ENCODE assay signal across 8 cellular contexts in the genomic region with DNA sequence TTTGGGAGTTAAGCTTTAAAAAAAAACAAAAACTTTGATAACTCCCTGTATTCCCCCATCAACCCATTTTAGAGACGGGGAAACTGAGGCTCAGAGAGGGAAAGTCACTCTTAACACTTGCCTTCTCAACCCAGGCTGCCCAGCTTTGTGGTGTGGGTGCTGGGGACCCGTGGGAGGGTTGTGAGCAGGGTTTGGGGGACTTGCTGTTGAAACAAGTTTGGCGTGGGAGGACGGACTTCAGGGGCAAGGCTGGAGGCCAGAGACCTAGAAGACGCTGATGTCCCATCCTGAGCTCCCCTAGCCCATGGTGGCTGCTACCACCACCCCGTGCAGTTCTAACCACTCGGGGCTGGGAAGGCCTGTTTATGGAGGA. TPM values are rescaled to one million over a fixed set of nuclear protein-coding genes. Genes with fewer than 3 reads are reported as not detected.
DNase-seq lines count a peak whose midpoint lies in the region; ATAC-seq and TF ChIP-seq lines count a peak whose summit lies in the region.

No MANE protein-coding gene starts in this region.

- H3K4me3 ChIP-seq in mesenchymal stem cell (ENCODE audit: insufficient read depth in 1 of 2, low read depth in 1 of 2, low read length in 2 of 2), result peak overlapping the region in 1 of 2 experiments; percentile 100

- ATAC-seq in GM21423 (IDR thresholded peaks at IDR 0.05; ENCODE audit: unreplicated experiment), result no peak

- H2BK15ac ChIP-seq in mesenchymal stem cell (ENCODE audit: low read depth, poor library complexity, severe bottlenecking), result no peak overlapping the region

- 77% methylated on average over 6 of the region's 7 CpGs for WGBS in mesenchymal stem cell

- H2AK5ac ChIP-seq in mesenchymal stem cell (ENCODE audit: low read length, severe bottlenecking), result peak overlapping the region; percentile 89

- peaks cover 34% of the 10 kb centered on the region for H3K4me1 Mint-ChIP-seq in activated naive CD4-positive, alpha-beta T cell treated with anti-CD3 and anti-CD28 coated beads, Interleukin-2, amount 10 ng/mL, durations not matched to agents 7 days and 5 days
- H3K4me1 Mint-ChIP-seq in type B pancreatic cell (ENCODE audit: unreplicated experiment), result peaks cover 20% of the 10 kb centered on the region

- peak overlapping the region; percentile 91 for H3K9ac ChIP-seq in mesenchymal stem cell (ENCODE audit: low read length)

- H3K36me3 Mint-ChIP-seq in activated naive CD4-positive, alpha-beta T cell treated with anti-CD3 and anti-CD28 coated beads, Interleukin-2, amount 10 ng/mL, durations not matched to agents 7 days and 5 days, result no peaks in the 10 kb centered on the region
- peaks cover 4% of the 10 kb centered on the region for H3K36me3 Mint-ChIP-seq in type B pancreatic cell

- CTCF ChIA-PET in activated naive CD4-positive, alpha-beta T cell treated with anti-CD3 and anti-CD28 coated beads, Interleukin-2, amount 10 ng/mL, durations not matched to agents 7 days and 5 days (lab: Charles Lee), result no interaction called here

- peaks cover 19% of the 10 kb centered on the region for H3K4me1 ChIP-seq in mesenchymal stem cell (ENCODE audit: control insufficient read depth, insufficient read depth, low read depth, low read length)

- H3K23ac ChIP-seq in mesenchymal stem cell (ENCODE audit: low read length in 2 of 2), result no peak overlapping the region

- H2BK120ac ChIP-seq in mesenchymal stem cell (ENCODE audit: low read depth, low read length), result no peak overlapping the region

- peak overlapping the region; percentile 97 for H3K27ac Mint-ChIP-seq in activated naive CD4-positive, alpha-beta T cell treated with anti-CD3 and anti-CD28 coated beads, Interleukin-2, amount 10 ng/mL, durations not matched to agents 7 days and 5 days
- peak overlapping the region; percentile 99 for H3K27ac Mint-ChIP-seq in type B pancreatic cell

- no peak overlapping the region for H2BK12ac ChIP-seq in mesenchymal stem cell (ENCODE audit: low read length in 2 of 2)

- H3K27me3 Mint-ChIP-seq in activated naive CD4-positive, alpha-beta T cell treated with anti-CD3 and anti-CD28 coated beads, Interleukin-2, amount 10 ng/mL, durations not matched to agents 7 days and 5 days, result peaks cover 4% of the 10 kb centered on the region
- H3K27me3 Mint-ChIP-seq in type B pancreatic cell, result no peaks in the 10 kb centered on the region

- no peaks in the 10 kb centered on the region for H3K9me3 ChIP-seq in mesenchymal stem cell (ENCODE audit: control insufficient read depth, low read length)

- no peaks in the 10 kb centered on the region for H3K27me3 ChIP-seq in mesenchymal stem cell (ENCODE audit: control insufficient read depth in 1 of 2, insufficient read depth in 1 of 2, low read length in 2 of 2)

- H3K27ac ChIP-seq in angular gyrus (ENCODE audit: low read depth, low read length) (peak overlapping the region; percentile 99), mesenchymal stem cell (ENCODE audit: low read length, poor library complexity, severe bottlenecking) (peak overlapping the region; percentile 4)

- peak overlapping the region in 1 of 2 experiments; percentile 9 for H3K4ac ChIP-seq in mesenchymal stem cell (ENCODE audit: low read depth in 1 of 2, low read length in 2 of 2)

- H4K8ac ChIP-seq in mesenchymal stem cell (ENCODE audit: low read length), result peak overlapping the region; percentile 66

- no peak overlapping the region for H2AFZ ChIP-seq in mesenchymal stem cell (ENCODE audit: low read depth, low read length)

- H4K91ac ChIP-seq in mesenchymal stem cell (ENCODE audit: low read length), result no peak overlapping the region

- H2BK5ac ChIP-seq in mesenchymal stem cell (ENCODE audit: low read depth, low read length, poor library complexity, severe bottlenecking), result no peak overlapping the region

- no peak overlapping the region for H3K18ac ChIP-seq in mesenchymal stem cell (ENCODE audit: low read depth in 1 of 2, low read length in 2 of 2)

- peaks cover 26 to 47% of the 10 kb centered on the region in 2 experiments for H3K36me3 ChIP-seq in mesenchymal stem cell (ENCODE audit: control insufficient read depth in 1 of 2, insufficient read depth in 2 of 2, low read depth in 1 of 2, low read length in 2 of 2)

- peak overlapping the region; percentile 24 for H3K4me2 ChIP-seq in mesenchymal stem cell (ENCODE audit: low read length, poor library complexity, severe bottlenecking)

- peak overlapping the region; percentile 89 for H3K4me3 Mint-ChIP-seq in activated naive CD4-positive, alpha-beta T cell treated with anti-CD3 and anti-CD28 coated beads, Interleukin-2, amount 10 ng/mL, durations not matched to agents 7 days and 5 days
- H3K4me3 Mint-ChIP-seq in type B pancreatic cell, result peak overlapping the region; percentile 93

- no peak overlapping the region for H3K14ac ChIP-seq in mesenchymal stem cell (ENCODE audit: low read length in 2 of 2)

- no peak for TF ChIP-seq CTCF in type B pancreatic cell (conservative IDR thresholded peaks at IDR 0.05)

- H3K9me3 Mint-ChIP-seq in activated naive CD4-positive, alpha-beta T cell treated with anti-CD3 and anti-CD28 coated beads, Interleukin-2, amount 10 ng/mL, durations not matched to agents 7 days and 5 days, result no peaks in the 10 kb centered on the region
- no peaks in the 10 kb centered on the region for H3K9me3 Mint-ChIP-seq in type B pancreatic cell

- peaks cover 22% of the 10 kb centered on the region for H3K79me1 ChIP-seq in mesenchymal stem cell (replicated peaks; ENCODE audit: low read length, poor library complexity, severe bottlenecking)

- DNase-seq in activated naive CD4-positive, alpha-beta T cell treated with anti-CD3 and anti-CD28 coated beads, Interleukin-2, amount 10 ng/mL, durations not matched to agents 7 days and 5 days, result no peak
- DNase-seq in activated naive CD4-positive, alpha-beta T cell treated with anti-CD3 and anti-CD28 coated beads, Interleukin-2, amount 50 U/mL, for 16 hours, result no peak
- no peak for DNase-seq in mesenchymal stem cell
- no peak for DNase-seq in type B pancreatic cell (ENCODE audit: extremely low spot score, unreplicated experiment)
- DNase-seq in C1 segment of cervical spinal cord (lab: John Stamatoyannopoulos, UW), result no peak
- no peak for DNase-seq in stimulated activated CD4-positive, alpha-beta T cell treated with anti-CD3 and anti-CD28 coated beads, Interleukin-4, amount 100 ng/mL, for 24 hours

RNA-seq across cellular contexts. Expression of gene CACTIN, which starts 0.7 kb away (rescaled TPM):
- polyA plus RNA-seq in mesenchymal stem cell (2013, experiment 1 of 2), result 16.6 TPM
- polyA plus RNA-seq in mesenchymal stem cell (2013, experiment 2 of 2), result 16.4 TPM
- total RNA-seq in type B pancreatic cell (ENCODE audit: low replicate concordance), result 31.6 and 32.4 TPM in 2 replicates

RNA-seq across cellular contexts. Expression of gene TBXA2R, which starts 20.7 kb away (rescaled TPM):
- 6.8 TPM for polyA plus RNA-seq in mesenchymal stem cell (2013, experiment 1 of 2)
- 6.9 TPM for polyA plus RNA-seq in mesenchymal stem cell (2013, experiment 2 of 2)
- not detected in 2 replicates for total RNA-seq in type B pancreatic cell (ENCODE audit: low replicate concordance)

RNA-seq across cellular contexts. Expression of gene GIPC3, which starts 42.1 kb away (rescaled TPM):
- polyA plus RNA-seq in mesenchymal stem cell (2013, experiment 1 of 2), result 5.4 TPM
- polyA plus RNA-seq in mesenchymal stem cell (2013, experiment 2 of 2), result 5.2 TPM
- total RNA-seq in type B pancreatic cell (ENCODE audit: low replicate concordance), result 0.07 TPM in 1 of 2 replicates, not detected in the other

RNA-seq across cellular contexts. Expression of gene HMG20B, which starts 54.6 kb away (rescaled TPM):
- 91.0 TPM for polyA plus RNA-seq in mesenchymal stem cell (2013, experiment 1 of 2)
- polyA plus RNA-seq in mesenchymal stem cell (2013, experiment 2 of 2), result 88.5 TPM
- 60.1 and 78.3 TPM in 2 replicates for total RNA-seq in type B pancreatic cell (ENCODE audit: low replicate concordance)
